23 cellular contexts compared by ENCODE assay signal in genomic region chr3:61464785-61465184, GRCh38.
DNase-seq lines count a peak whose midpoint lies in the region; TF ChIP-seq lines count a peak whose summit lies in the region.
"Had no signal": no experiment of that assay in that cellular context is flagged by ENCODE, and none has a peak within 500 bp of the region (broad histone marks: within the 10 kb centered on the region; RNA-seq: fewer than 3 reads in every experiment).

No MANE protein-coding gene starts in this region.

- no peaks in the 10 kb centered on the region for H3K4me1 Mint-ChIP-seq in activated naive CD8-positive, alpha-beta T cell treated with anti-CD3 and anti-CD28 coated beads for 36 hours
- H3K4me1 Mint-ChIP-seq: CD14-positive monocyte, memory B cell had no signal

- H3K27ac Mint-ChIP-seq in activated naive CD8-positive, alpha-beta T cell treated with anti-CD3 and anti-CD28 coated beads for 36 hours = no peak overlapping the region
- H3K27ac Mint-ChIP-seq: effector memory CD8-positive, alpha-beta T cell; memory B cell; type B pancreatic cell had no signal

- H3K4me3 Mint-ChIP-seq in activated naive CD8-positive, alpha-beta T cell treated with anti-CD3 and anti-CD28 coated beads for 36 hours = no peak overlapping the region
- H3K4me3 Mint-ChIP-seq: CD14-positive monocyte; effector memory CD8-positive, alpha-beta T cell; memory B cell; type B pancreatic cell had no signal

- no peaks in the 10 kb centered on the region for H3K36me3 Mint-ChIP-seq in activated naive CD8-positive, alpha-beta T cell treated with anti-CD3 and anti-CD28 coated beads for 36 hours
- H3K36me3 Mint-ChIP-seq: CD14-positive monocyte, memory B cell, type B pancreatic cell had no signal

- no peaks in the 10 kb centered on the region for H3K9me3 Mint-ChIP-seq in activated naive CD8-positive, alpha-beta T cell treated with anti-CD3 and anti-CD28 coated beads for 36 hours
- H3K9me3 Mint-ChIP-seq: memory B cell, type B pancreatic cell had no signal

- no peak overlapping the region for H3K4me3 ChIP-seq in foreskin fibroblast (ENCODE audit: low read depth in 1 of 2, low read length in 2 of 2)
- H3K4me3 ChIP-seq: GM12878, left lung had no signal

- DNase-seq in NCI-H1105 treated with DMSO at 0.1 percent for 48 hours (lab: John Stamatoyannopoulos, UW) = peak; percentile 25
- DNase-seq in NCI-H1105 (lab: John Stamatoyannopoulos, UW) = no peak
- peak; percentile 71 to 74 for DNase-seq in NCI-H187 (lab: John Stamatoyannopoulos, UW)
- DNase-seq in NCI-H69 (lab: John Stamatoyannopoulos, UW) = peak; percentile 71
- DNase-seq in DMS 273 (lab: John Stamatoyannopoulos, UW; ENCODE audit: unreplicated experiment) = no peak
- no peak for DNase-seq in activated naive CD8-positive, alpha-beta T cell treated with anti-CD3 and anti-CD28 coated beads for 36 hours
- DNase-seq in foreskin fibroblast = no peak
- no peak for DNase-seq in mucosa of gallbladder (ENCODE audit: low spot score)
- DNase-seq: activated CD4-positive, alpha-beta T cell treated with anti-CD3 and anti-CD28 coated beads for 48 hours; activated gamma-delta T cell; Calu3; effector memory CD8-positive, alpha-beta T cell; Kasumi-1; left lung; NCI-H2171; NCI-H774; small intestine; stimulated activated naive CD4-positive, alpha-beta T cell; T1000 had no signal

- TF ChIP-seq CTCF in foreskin fibroblast (IDR thresholded peaks at IDR 0.05; ENCODE audit: low read depth, low read length) = no peak

- H3K27me3 Mint-ChIP-seq in activated naive CD8-positive, alpha-beta T cell treated with anti-CD3 and anti-CD28 coated beads for 36 hours = no peaks in the 10 kb centered on the region
- H3K27me3 Mint-ChIP-seq: effector memory CD8-positive, alpha-beta T cell had no signal

Comparison
In these comparisons a context has a peak if more than half of its experiments do, and no peak if none do; other contexts are left out.
1. DNase-seq: peak in NCI-H1105 treated with DMSO at 0.1 percent for 48 hours (single experiment), NCI-H187 (2 of 2) and NCI-H69 (single experiment); none in NCI-H1105 (single experiment), DMS 273 (single experiment), activated naive CD8-positive, alpha-beta T cell treated with anti-CD3 and anti-CD28 coated beads for 36 hours (single experiment), foreskin fibroblast (0 of 2) and mucosa of gallbladder (single experiment).